1 cellular context compared by ENCODE assay signal in the genomic region with DNA sequence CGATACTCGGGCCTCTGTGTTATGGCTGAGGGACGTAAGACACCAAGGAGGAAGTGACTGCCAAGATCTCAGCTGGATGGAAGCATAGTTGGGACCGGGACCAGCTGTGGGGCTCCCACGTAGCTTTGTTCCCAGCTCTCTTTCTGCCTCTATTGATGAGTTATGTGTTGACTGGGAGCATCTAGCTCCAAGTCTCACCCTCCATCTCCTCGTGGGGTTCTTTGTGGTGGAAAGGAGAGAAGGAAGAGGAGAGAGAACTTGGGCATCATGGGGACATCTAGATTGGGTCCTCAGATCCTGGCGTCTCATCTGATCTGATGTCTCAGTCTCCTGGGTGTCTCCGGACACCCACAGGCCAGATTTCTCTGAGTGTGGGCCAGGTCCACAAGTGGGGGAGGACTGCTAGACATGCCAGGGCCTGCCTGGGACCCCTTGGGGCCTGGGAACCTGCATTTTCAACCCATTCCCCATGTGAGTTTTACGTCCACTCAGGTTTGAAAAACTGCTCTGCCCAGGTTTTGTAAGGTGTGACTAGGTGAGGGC.
TF ChIP-seq lines count a peak whose summit lies in the region.

No MANE protein-coding gene starts in this region.

TF ChIP-seq in GM23338, 12 proteins besides CTCF, POLR2A, EP300 and RAD21 (continued from another document):
- TF ChIP-seq, protein P1, sequence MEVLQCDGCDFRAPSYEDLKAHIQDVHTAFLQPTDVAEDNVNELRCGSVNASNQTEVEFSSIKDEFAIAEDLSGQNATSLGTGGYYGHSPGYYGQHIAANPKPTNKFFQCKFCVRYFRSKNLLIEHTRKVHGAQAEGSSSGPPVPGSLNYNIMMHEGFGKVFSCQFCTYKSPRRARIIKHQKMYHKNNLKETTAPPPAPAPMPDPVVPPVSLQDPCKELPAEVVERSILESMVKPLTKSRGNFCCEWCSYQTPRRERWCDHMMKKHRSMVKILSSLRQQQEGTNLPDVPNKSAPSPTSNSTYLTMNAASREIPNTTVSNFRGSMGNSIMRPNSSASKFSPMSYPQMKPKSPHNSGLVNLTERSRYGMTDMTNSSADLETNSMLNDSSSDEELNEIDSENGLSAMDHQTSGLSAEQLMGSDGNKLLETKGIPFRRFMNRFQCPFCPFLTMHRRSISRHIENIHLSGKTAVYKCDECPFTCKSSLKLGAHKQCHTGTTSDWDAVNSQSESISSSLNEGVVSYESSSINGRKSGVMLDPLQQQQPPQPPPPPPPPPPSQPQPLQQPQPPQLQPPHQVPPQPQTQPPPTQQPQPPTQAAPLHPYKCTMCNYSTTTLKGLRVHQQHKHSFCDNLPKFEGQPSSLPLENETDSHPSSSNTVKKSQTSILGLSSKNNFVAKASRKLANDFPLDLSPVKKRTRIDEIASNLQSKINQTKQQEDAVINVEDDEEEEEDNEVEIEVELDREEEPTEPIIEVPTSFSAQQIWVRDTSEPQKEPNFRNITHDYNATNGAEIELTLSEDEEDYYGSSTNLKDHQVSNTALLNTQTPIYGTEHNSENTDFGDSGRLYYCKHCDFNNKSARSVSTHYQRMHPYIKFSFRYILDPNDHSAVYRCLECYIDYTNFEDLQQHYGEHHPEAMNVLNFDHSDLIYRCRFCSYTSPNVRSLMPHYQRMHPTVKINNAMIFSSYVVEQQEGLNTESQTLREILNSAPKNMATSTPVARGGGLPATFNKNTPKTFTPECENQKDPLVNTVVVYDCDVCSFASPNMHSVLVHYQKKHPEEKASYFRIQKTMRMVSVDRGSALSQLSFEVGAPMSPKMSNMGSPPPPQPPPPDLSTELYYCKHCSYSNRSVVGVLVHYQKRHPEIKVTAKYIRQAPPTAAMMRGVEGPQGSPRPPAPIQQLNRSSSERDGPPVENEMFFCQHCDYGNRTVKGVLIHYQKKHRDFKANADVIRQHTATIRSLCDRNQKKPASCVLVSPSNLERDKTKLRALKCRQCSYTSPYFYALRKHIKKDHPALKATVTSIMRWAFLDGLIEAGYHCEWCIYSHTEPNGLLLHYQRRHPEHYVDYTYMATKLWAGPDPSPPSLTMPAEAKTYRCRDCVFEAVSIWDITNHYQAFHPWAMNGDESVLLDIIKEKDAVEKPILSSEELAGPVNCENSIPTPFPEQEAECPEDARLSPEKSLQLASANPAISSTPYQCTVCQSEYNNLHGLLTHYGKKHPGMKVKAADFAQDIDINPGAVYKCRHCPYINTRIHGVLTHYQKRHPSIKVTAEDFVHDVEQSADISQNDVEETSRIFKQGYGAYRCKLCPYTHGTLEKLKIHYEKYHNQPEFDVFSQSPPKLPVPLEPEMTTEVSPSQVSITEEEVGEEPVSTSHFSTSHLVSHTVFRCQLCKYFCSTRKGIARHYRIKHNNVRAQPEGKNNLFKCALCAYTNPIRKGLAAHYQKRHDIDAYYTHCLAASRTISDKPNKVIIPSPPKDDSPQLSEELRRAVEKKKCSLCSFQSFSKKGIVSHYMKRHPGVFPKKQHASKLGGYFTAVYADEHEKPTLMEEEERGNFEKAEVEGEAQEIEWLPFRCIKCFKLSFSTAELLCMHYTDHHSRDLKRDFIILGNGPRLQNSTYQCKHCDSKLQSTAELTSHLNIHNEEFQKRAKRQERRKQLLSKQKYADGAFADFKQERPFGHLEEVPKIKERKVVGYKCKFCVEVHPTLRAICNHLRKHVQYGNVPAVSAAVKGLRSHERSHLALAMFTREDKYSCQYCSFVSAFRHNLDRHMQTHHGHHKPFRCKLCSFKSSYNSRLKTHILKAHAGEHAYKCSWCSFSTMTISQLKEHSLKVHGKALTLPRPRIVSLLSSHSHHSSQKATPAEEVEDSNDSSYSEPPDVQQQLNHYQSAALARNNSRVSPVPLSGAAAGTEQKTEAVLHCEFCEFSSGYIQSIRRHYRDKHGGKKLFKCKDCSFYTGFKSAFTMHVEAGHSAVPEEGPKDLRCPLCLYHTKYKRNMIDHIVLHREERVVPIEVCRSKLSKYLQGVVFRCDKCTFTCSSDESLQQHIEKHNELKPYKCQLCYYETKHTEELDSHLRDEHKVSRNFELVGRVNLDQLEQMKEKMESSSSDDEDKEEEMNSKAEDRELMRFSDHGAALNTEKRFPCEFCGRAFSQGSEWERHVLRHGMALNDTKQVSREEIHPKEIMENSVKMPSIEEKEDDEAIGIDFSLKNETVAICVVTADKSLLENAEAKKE (CRISPR knock-in tag; IDR thresholded peaks at IDR 0.05) = no peak
- TF ChIP-seq CREB1 (CRISPR knock-in tag; IDR thresholded peaks at IDR 0.05; ENCODE audit: low read depth) (no peak), EZH2 (IDR thresholded peaks at IDR 0.05; ENCODE audit: low read depth, unreplicated experiment) (no peak), STAT1 (IDR thresholded peaks at IDR 0.05; ENCODE audit: unreplicated experiment) (no peak), ZNF114 (CRISPR knock-in tag; IDR thresholded peaks at IDR 0.05) (no peak), ZNF331 (CRISPR knock-in tag; IDR thresholded peaks at IDR 0.05; ENCODE audit: low read depth) (no peak)
- TF ChIP-seq, protein P2, sequence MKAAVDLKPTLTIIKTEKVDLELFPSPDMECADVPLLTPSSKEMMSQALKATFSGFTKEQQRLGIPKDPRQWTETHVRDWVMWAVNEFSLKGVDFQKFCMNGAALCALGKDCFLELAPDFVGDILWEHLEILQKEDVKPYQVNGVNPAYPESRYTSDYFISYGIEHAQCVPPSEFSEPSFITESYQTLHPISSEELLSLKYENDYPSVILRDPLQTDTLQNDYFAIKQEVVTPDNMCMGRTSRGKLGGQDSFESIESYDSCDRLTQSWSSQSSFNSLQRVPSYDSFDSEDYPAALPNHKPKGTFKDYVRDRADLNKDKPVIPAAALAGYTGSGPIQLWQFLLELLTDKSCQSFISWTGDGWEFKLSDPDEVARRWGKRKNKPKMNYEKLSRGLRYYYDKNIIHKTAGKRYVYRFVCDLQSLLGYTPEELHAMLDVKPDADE (IDR thresholded peaks at IDR 0.05) = no peak
